1 cellular context compared by ENCODE assay signal in the genomic region with DNA sequence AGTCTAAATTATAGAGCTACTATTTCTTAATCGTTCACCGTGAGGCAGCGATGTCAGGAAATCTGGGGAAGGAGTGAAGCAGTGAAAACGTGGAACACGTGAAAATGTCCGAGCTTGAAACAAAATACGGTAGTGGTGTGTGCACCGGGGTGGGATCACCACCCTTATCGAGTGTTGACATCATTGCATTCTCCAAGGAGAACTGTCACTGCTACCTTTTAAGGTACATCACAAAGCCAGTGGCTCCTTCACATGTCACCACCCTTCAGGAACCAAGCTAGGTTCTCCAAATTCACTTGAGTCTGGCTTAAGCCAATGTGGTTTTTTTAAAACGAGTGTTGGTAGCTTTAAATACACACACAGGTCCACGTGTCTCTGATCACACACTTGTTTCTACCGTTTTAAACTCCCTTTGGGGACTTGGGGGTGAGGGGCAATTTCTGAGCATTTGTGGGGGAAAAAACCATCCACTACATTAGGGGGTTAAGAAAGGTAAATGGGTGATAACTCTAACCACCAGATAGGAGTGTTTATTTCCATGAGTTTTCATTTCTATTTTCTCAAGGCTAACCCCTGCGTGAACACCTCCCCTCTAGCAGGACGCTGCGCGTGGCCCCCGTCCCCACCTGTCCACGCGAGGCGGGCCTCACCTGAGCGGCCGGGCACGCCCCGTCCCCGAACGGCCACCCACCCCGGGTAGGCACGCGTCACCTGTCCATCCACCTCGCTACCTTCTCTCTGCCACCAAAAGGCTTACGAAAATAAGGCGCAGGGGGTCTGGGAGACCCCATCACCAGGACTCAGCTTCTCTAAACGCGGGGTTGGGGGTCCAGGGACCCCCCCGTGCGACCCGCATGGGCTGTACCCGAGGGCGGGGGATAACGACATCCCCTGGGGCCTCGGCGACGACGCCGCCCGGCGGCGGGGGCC.
TF ChIP-seq lines count a peak whose summit lies in the region.

No MANE protein-coding gene starts in this region.

TF ChIP-seq in K562, 482 proteins besides CTCF, POLR2A, EP300 and RAD21 (continued from another document and continues in another):
- TF ChIP-seq, protein P1, sequence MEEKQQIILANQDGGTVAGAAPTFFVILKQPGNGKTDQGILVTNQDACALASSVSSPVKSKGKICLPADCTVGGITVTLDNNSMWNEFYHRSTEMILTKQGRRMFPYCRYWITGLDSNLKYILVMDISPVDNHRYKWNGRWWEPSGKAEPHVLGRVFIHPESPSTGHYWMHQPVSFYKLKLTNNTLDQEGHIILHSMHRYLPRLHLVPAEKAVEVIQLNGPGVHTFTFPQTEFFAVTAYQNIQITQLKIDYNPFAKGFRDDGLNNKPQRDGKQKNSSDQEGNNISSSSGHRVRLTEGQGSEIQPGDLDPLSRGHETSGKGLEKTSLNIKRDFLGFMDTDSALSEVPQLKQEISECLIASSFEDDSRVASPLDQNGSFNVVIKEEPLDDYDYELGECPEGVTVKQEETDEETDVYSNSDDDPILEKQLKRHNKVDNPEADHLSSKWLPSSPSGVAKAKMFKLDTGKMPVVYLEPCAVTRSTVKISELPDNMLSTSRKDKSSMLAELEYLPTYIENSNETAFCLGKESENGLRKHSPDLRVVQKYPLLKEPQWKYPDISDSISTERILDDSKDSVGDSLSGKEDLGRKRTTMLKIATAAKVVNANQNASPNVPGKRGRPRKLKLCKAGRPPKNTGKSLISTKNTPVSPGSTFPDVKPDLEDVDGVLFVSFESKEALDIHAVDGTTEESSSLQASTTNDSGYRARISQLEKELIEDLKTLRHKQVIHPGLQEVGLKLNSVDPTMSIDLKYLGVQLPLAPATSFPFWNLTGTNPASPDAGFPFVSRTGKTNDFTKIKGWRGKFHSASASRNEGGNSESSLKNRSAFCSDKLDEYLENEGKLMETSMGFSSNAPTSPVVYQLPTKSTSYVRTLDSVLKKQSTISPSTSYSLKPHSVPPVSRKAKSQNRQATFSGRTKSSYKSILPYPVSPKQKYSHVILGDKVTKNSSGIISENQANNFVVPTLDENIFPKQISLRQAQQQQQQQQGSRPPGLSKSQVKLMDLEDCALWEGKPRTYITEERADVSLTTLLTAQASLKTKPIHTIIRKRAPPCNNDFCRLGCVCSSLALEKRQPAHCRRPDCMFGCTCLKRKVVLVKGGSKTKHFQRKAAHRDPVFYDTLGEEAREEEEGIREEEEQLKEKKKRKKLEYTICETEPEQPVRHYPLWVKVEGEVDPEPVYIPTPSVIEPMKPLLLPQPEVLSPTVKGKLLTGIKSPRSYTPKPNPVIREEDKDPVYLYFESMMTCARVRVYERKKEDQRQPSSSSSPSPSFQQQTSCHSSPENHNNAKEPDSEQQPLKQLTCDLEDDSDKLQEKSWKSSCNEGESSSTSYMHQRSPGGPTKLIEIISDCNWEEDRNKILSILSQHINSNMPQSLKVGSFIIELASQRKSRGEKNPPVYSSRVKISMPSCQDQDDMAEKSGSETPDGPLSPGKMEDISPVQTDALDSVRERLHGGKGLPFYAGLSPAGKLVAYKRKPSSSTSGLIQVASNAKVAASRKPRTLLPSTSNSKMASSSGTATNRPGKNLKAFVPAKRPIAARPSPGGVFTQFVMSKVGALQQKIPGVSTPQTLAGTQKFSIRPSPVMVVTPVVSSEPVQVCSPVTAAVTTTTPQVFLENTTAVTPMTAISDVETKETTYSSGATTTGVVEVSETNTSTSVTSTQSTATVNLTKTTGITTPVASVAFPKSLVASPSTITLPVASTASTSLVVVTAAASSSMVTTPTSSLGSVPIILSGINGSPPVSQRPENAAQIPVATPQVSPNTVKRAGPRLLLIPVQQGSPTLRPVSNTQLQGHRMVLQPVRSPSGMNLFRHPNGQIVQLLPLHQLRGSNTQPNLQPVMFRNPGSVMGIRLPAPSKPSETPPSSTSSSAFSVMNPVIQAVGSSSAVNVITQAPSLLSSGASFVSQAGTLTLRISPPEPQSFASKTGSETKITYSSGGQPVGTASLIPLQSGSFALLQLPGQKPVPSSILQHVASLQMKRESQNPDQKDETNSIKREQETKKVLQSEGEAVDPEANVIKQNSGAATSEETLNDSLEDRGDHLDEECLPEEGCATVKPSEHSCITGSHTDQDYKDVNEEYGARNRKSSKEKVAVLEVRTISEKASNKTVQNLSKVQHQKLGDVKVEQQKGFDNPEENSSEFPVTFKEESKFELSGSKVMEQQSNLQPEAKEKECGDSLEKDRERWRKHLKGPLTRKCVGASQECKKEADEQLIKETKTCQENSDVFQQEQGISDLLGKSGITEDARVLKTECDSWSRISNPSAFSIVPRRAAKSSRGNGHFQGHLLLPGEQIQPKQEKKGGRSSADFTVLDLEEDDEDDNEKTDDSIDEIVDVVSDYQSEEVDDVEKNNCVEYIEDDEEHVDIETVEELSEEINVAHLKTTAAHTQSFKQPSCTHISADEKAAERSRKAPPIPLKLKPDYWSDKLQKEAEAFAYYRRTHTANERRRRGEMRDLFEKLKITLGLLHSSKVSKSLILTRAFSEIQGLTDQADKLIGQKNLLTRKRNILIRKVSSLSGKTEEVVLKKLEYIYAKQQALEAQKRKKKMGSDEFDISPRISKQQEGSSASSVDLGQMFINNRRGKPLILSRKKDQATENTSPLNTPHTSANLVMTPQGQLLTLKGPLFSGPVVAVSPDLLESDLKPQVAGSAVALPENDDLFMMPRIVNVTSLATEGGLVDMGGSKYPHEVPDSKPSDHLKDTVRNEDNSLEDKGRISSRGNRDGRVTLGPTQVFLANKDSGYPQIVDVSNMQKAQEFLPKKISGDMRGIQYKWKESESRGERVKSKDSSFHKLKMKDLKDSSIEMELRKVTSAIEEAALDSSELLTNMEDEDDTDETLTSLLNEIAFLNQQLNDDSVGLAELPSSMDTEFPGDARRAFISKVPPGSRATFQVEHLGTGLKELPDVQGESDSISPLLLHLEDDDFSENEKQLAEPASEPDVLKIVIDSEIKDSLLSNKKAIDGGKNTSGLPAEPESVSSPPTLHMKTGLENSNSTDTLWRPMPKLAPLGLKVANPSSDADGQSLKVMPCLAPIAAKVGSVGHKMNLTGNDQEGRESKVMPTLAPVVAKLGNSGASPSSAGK (IDR thresholded peaks at IDR 0.05): peak; percentile 62
- TF ChIP-seq ZNF23 (CRISPR knock-in tag; IDR thresholded peaks at IDR 0.05): no peak
- no peak for TF ChIP-seq ZBED1 (IDR thresholded peaks at IDR 0.05)
- TF ChIP-seq RBM22 (IDR thresholded peaks at IDR 0.05; ENCODE audit: low read depth, low read length, poor library complexity, severe bottlenecking): peak; percentile 63
- peak; percentile 43; the same call in 1 of the 2 replicates for TF ChIP-seq GABPB1 (CRISPR knock-in tag; IDR thresholded peaks at IDR 0.05)
- peak; percentile 26; the same call in 1 of the 2 replicates for TF ChIP-seq SP1 (CRISPR knock-in tag; IDR thresholded peaks at IDR 0.05)
- peak in 1 of 2 experiments; percentile 38; a peak in 1 of 4 replicates for TF ChIP-seq KDM1A (IDR thresholded peaks at IDR 0.05)
- TF ChIP-seq TRIM28 (IDR thresholded peaks at IDR 0.05): no peak
- peak; percentile 33; the same call in 1 of the 2 replicates for TF ChIP-seq PHF8 (IDR thresholded peaks at IDR 0.05; ENCODE audit: borderline replicate concordance, low read length)
- TF ChIP-seq, protein P2, sequence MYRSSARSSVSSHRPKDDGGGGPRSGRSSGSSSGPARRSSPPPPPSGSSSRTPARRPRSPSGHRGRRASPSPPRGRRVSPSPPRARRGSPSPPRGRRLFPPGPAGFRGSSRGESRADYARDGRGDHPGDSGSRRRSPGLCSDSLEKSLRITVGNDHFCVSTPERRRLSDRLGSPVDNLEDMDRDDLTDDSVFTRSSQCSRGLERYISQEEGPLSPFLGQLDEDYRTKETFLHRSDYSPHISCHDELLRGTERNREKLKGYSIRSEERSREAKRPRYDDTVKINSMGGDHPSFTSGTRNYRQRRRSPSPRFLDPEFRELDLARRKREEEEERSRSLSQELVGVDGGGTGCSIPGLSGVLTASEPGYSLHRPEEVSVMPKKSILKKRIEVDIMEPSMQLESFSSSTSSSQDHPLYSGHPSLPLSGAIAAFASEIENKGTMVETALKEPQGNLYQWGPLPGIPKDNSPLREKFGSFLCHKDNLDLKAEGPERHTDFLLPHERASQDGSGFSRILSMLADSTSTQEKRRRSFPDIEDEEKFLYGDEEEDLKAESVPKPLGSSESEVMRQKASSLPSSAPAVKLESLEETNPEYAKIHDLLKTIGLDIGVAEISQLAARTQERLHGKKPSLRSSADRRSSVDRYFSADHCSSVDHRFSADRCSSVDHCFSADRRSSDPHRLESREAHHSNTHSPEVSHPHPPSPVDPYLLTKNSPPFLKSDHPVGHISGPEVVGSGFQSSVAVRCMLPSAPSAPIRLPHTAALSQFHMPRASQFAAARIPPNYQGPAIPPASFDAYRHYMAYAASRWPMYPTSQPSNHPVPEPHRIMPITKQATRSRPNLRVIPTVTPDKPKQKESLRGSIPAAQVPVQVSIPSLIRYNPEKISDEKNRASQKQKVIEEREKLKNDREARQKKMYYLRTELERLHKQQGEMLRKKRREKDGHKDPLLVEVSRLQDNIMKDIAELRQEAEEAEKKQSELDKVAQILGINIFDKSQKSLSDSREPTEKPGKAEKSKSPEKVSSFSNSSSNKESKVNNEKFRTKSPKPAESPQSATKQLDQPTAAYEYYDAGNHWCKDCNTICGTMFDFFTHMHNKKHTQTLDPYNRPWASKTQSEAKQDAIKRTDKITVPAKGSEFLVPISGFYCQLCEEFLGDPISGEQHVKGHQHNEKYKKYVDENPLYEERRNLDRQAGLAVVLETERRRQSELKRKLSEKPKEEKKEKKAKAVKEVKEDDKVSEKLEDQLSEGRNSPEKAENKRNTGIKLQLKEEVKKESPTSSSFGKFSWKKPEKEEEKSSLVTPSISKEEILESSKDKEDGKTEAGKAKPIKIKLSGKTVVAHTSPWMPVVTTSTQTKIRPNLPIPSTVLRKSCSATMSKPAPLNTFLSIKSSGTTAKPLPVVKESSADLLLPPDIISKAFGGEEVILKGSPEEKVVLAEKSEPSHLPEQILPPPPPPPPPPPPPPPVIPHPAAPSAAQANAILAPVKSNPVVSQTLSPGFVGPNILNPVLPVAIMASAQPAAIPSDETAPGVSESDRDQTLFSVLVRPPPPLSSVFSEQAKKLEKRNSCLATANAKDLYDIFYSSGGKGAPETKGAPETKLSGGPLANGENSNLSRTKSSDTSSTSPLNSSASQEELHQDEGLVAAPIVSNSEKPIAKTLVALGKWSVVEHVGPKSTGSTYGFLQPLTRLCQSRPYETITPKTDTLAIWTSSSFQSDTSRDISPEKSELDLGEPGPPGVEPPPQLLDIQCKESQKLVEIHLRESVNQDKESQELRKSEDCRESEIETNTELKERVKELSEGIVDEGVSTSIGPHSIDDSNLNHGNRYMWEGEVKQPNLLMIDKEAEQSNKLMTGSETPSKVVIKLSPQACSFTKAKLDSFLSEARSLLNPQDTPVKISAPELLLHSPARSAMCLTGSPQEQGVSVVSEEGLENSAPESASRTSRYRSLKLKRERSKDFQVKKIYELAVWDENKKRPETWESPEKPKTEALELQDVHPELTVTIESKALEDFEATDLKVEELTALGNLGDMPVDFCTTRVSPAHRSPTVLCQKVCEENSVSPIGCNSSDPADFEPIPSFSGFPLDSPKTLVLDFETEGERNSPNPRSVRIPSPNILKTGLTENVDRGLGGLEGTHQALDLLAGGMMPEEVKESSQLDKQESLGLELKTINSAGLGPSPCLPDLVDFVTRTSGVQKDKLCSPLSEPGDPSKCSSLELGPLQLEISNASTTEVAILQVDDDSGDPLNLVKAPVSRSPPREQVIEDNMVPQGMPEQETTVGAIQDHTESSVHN (IDR thresholded peaks at IDR 0.05; ENCODE audit: borderline replicate concordance in 1 of 2, low read depth in 1 of 2): 0 out of 4 replicates have a peak, but pooled peaks of 1 of the 2 experiments have one; percentile 30
- no peak for TF ChIP-seq CREBBP (IDR thresholded peaks at IDR 0.05; ENCODE audit: low read depth, low read length)
- TF ChIP-seq PML (IDR thresholded peaks at IDR 0.05; ENCODE audit: low read length): peak; percentile 21; the same call in 1 of the 2 replicates
- TF ChIP-seq HMG20B (CRISPR knock-in tag; IDR thresholded peaks at IDR 0.05): peak; percentile 32; the same call in 1 of the 2 replicates
- TF ChIP-seq JUNB (CRISPR knock-in tag; conservative IDR thresholded peaks at IDR 0.05): no peak
- no peak for TF ChIP-seq TFAM (CRISPR knock-in tag; conservative IDR thresholded peaks at IDR 0.05)
- no peak for TF ChIP-seq C11orf30 (IDR thresholded peaks at IDR 0.05; ENCODE audit: low read depth)
- no peak for TF ChIP-seq ZNF75A (CRISPR knock-in tag; IDR thresholded peaks at IDR 0.05)
- TF ChIP-seq POLR2G (IDR thresholded peaks at IDR 0.05; ENCODE audit: low read depth, low read length): peak; percentile 73
- no peak for TF ChIP-seq PTBP1 (IDR thresholded peaks at IDR 0.05; ENCODE audit: low read depth, low read length)
- TF ChIP-seq ATF1 (CRISPR knock-in tag; IDR thresholded peaks at IDR 0.05): no peak
- TF ChIP-seq ATF1 (tag; IDR thresholded peaks at IDR 0.05): peak; percentile 45; the same call in 1 of the 2 replicates
- TF ChIP-seq, protein P3, sequence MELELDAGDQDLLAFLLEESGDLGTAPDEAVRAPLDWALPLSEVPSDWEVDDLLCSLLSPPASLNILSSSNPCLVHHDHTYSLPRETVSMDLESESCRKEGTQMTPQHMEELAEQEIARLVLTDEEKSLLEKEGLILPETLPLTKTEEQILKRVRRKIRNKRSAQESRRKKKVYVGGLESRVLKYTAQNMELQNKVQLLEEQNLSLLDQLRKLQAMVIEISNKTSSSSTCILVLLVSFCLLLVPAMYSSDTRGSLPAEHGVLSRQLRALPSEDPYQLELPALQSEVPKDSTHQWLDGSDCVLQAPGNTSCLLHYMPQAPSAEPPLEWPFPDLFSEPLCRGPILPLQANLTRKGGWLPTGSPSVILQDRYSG (tag; conservative IDR thresholded peaks at IDR 0.05; ENCODE audit: low read depth): no peak
- TF ChIP-seq BRD9 (IDR thresholded peaks at IDR 0.05; ENCODE audit: low read depth, partially characterized antibody): peak; percentile 49
- peak; percentile 99 for TF ChIP-seq ZBTB7A (IDR thresholded peaks at IDR 0.05; ENCODE audit: borderline replicate concordance, control insufficient read depth, low read depth, low read length)
- TF ChIP-seq GATAD2B (IDR thresholded peaks at IDR 0.05; ENCODE audit: borderline replicate concordance): no peak
- no peak for TF ChIP-seq PHF20 (IDR thresholded peaks at IDR 0.05; ENCODE audit: partially characterized antibody)
- no peak for TF ChIP-seq WHSC1 (IDR thresholded peaks at IDR 0.05; ENCODE audit: low read length)
- TF ChIP-seq ZNF695 (CRISPR knock-in tag; IDR thresholded peaks at IDR 0.05): no peak
- no peak for TF ChIP-seq ZKSCAN8 (CRISPR knock-in tag; IDR thresholded peaks at IDR 0.05)
- no peak for TF ChIP-seq ZNF263 (CRISPR knock-in tag; IDR thresholded peaks at IDR 0.05; ENCODE audit: borderline replicate concordance)
- peak; percentile 81 for TF ChIP-seq NEUROD1 (IDR thresholded peaks at IDR 0.05; ENCODE audit: borderline replicate concordance, low read depth, low read length, partially characterized antibody)
- peak; percentile 16 for TF ChIP-seq TAF1 (IDR thresholded peaks at IDR 0.05; ENCODE audit: control insufficient read depth, extremely low read depth, insufficient read depth, low read length, severe bottlenecking)
- TF ChIP-seq POLR2AphosphoS5 (IDR thresholded peaks at IDR 0.05; ENCODE audit: control insufficient read depth, insufficient read depth, low read depth, low read length): peak; percentile 32; the same call in 1 of the 2 replicates
- peak; percentile 31; the same call in 1 of the 2 replicates for TF ChIP-seq GATAD2A (IDR thresholded peaks at IDR 0.05)
- TF ChIP-seq, protein P4, sequence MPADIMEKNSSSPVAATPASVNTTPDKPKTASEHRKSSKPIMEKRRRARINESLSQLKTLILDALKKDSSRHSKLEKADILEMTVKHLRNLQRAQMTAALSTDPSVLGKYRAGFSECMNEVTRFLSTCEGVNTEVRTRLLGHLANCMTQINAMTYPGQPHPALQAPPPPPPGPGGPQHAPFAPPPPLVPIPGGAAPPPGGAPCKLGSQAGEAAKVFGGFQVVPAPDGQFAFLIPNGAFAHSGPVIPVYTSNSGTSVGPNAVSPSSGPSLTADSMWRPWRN (IDR thresholded peaks at IDR 0.05; ENCODE audit: low read depth): 0 out of 2 replicates have a peak, but pooled peaks have one; percentile 24
